ENCODE assay signal across 8 cellular contexts in the genomic region with DNA sequence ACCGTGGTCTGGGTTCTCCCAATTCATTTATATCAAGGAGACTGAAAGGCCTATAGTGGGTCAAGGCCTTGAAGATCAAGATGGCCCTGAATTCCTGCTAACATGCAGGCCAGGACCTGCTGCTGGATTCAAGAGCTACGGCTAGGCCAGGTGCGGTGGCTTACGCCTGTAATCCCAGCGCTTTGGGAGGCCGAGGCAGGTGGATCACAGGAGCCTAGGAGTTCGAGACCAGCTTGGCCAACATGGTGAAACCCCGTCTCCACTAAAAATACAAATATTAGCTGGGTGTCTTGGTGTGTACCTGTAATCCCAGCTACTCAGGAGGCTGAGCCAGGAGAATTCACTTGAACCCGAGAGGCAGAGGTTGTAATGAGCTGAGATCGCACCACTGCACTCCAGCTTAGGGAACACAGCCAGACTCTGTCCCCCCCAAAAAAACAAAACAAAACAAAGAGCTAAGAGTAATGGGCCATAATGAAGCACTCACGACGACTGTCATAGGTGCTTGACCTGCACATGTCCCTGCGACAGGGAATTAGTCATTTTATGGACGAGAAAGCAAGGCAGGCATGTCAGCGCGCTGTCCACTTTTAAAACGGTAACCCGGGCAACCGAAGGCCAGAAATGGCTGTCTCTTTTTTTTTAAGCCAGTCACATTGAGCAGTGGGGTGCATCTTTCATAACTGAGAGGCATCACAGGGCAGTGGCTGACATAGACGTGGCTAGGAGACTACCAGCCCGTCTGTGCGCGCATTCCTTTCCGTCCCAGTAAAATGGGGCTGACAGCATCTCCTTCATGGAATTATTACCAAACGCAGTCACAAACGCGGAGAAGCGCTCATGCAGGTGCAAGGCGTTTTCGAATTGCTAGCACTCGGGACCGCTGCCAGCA. TPM values are rescaled to one million over a fixed set of nuclear protein-coding genes. Genes with fewer than 3 reads are reported as not detected.
A peak's percentile ranks its signal among the peaks of the same experiment; 100 is the strongest.
DNase-seq lines count a peak whose midpoint lies in the region; ATAC-seq, FAIRE-seq and TF ChIP-seq lines count a peak whose summit lies in the region.

No MANE protein-coding gene starts in this region.

- TF ChIP-seq EP300 in HepG2 (IDR thresholded peaks at IDR 0.05; ENCODE audit: low read depth in 2 of 2, low read length in 2 of 2): no peak
- TF ChIP-seq EP300 in HepG2 (CRISPR knock-in tag; IDR thresholded peaks at IDR 0.05; ENCODE audit: borderline replicate concordance): no peak; the same call in 1 of the 2 replicates
- no peak for TF ChIP-seq EP300 in transverse colon (IDR thresholded peaks at IDR 0.05; ENCODE audit: low read depth)

- peaks cover 31% of the 10 kb centered on the region for H3K79me2 ChIP-seq in HepG2 (ENCODE audit: insufficient read depth, low read length)

- H3K27me3 Mint-ChIP-seq in CD4-positive, CD25-positive, alpha-beta regulatory T cell: no peaks in the 10 kb centered on the region

- peak; percentile 71 to 75; a peak in 3 of 4 replicates for TF ChIP-seq POLR2A in HepG2 (IDR thresholded peaks at IDR 0.05; ENCODE audit: insufficient read depth in 1 of 2, low read depth in 2 of 2, low read length in 2 of 2)
- TF ChIP-seq POLR2A in transverse colon (IDR thresholded peaks at IDR 0.05): no peak

- H3K27me3 ChIP-seq in CD4-positive, CD25-positive, alpha-beta regulatory T cell (ENCODE audit: control insufficient read depth, insufficient read depth, low read length): no peaks in the 10 kb centered on the region
- no peaks in the 10 kb centered on the region; a peak in 1 of 5 replicates for H3K27me3 ChIP-seq in HepG2 (ENCODE audit: control insufficient read depth in 1 of 2, insufficient read depth in 2 of 2, low read length in 2 of 2)
- no peaks in the 10 kb centered on the region for H3K27me3 ChIP-seq in transverse colon

- intact Hi-C loops in HepG2 (cut with micrococcal nuclease; ENCODE audit: unreplicated experiment) (loop anchor here (10.0 kb wide), 2 partner anchors 132 to 572 kb away; a partner anchor contains a TSS), transverse colon (cut with DNase I; ENCODE audit: low total_unique reads) (no loop called here)

- H4K20me1 ChIP-seq in HepG2 (ENCODE audit: insufficient read depth, low read length): peaks cover 23% of the 10 kb centered on the region; the same call in 1 of the 2 replicates

- FAIRE-seq in HTR-8/SVneo (lab: Jason Lieb, UNC): peak; percentile 44
- FAIRE-seq in HepG2 (lab: Jason Lieb, UNC): no peak

- H3K27ac ChIP-seq in CD4-positive, CD25-positive, alpha-beta regulatory T cell (ENCODE audit: insufficient read depth, low read length, poor library complexity, severe bottlenecking): peak overlapping the region; percentile 100
- peak overlapping the region; percentile 92 for H3K27ac ChIP-seq in angular gyrus (ENCODE audit: low read depth, low read length)
- H3K27ac ChIP-seq in HepG2 (ENCODE audit: extremely low read length, insufficient read depth, low read length): peak overlapping the region; percentile 70
- peak overlapping the region; percentile 90 to 100 (median 97) for H3K27ac ChIP-seq in transverse colon

- H3K4me2 ChIP-seq in HepG2 (ENCODE audit: low read depth, low read length): peak overlapping the region; percentile 88

- TF ChIP-seq RAD21 in HepG2 (CRISPR knock-in tag; IDR thresholded peaks at IDR 0.05): no peak

- peaks cover 41% of the 10 kb centered on the region for H3K4me1 ChIP-seq in CD4-positive, CD25-positive, alpha-beta regulatory T cell (ENCODE audit: control insufficient read depth, insufficient read depth, low read length, poor library complexity, severe bottlenecking)
- H3K4me1 ChIP-seq in HepG2 (ENCODE audit: insufficient read depth, low read length) (peaks cover 37% of the 10 kb centered on the region), transverse colon (peaks cover 29 to 51% (median 43%) of the 10 kb centered on the region in 4 donors)

- peaks cover 48% of the 10 kb centered on the region for H3K36me3 ChIP-seq in CD4-positive, CD25-positive, alpha-beta regulatory T cell (ENCODE audit: control insufficient read depth, insufficient read depth, low read length)
- H3K36me3 ChIP-seq in HepG2 (replicated peaks in 1 of 2; ENCODE audit: control insufficient read depth in 1 of 2, insufficient read depth in 2 of 2, low read length in 2 of 2) (peaks cover 19 to 51% of the 10 kb centered on the region in 2 experiments), transverse colon (peaks cover 0 to 38% (median 10%) of the 10 kb centered on the region in 4 donors)

- TSS peak; percentile 78 for BruUV-seq in HepG2 (replicated peaks; lab: Mats Ljungman, UMichigan)

- H3K27ac Mint-ChIP-seq in CD4-positive, CD25-positive, alpha-beta regulatory T cell: peak overlapping the region; percentile 69 to 100 (median 94)

- DNase-seq in CD4-positive, CD25-positive, alpha-beta regulatory T cell: no peak
- DNase-seq in HTR-8/SVneo (ENCODE audit: insufficient read length, low spot score): no peak
- DNase-seq in HepG2 (ENCODE audit: low spot score): no peak
- DNase-seq in transverse colon: peak; percentile 37
- no peak for DNase-seq in NCI-H2081 treated with DMSO at 0.1 percent for 48 hours (lab: John Stamatoyannopoulos, UW)
- DNase-seq in germinal center (ENCODE audit: low spot score): no peak

- H3K9ac ChIP-seq in HepG2 (ENCODE audit: insufficient read depth, low read depth, low read length): peak overlapping the region; percentile 75

- no peak overlapping the region for H2AFZ ChIP-seq in HepG2 (ENCODE audit: low read length)

- no peaks in the 10 kb centered on the region for H3K9me3 Mint-ChIP-seq in CD4-positive, CD25-positive, alpha-beta regulatory T cell

- H3K4me1 Mint-ChIP-seq in CD4-positive, CD25-positive, alpha-beta regulatory T cell: peaks cover 12 to 44% (median 26%) of the 10 kb centered on the region in 4 donors

- H3K36me3 Mint-ChIP-seq in CD4-positive, CD25-positive, alpha-beta regulatory T cell: peaks cover 25% of the 10 kb centered on the region

- no peak for ATAC-seq in CD4-positive, CD25-positive, alpha-beta regulatory T cell (ENCODE audit: low read depth in 2 of 2)
- ATAC-seq in HepG2 (peak; percentile 1), GM19035 (IDR thresholded peaks at IDR 0.05; ENCODE audit: unreplicated experiment) (no peak)

- POLR2A ChIA-PET in HepG2 (lab: Yijun Ruan, JAX): interaction anchor here (0.8 kb wide), 1 partner anchor 23 kb away, joined by 3 read pairs; no protein-coding TSS in a partner anchor

- 61% methylated on average over 24 of the region's 32 CpGs for WGBS in HepG2 (ENCODE audit: low lambda C conversion rate)
- WGBS in transverse colon (ENCODE audit: low coverage in 1 of 2), 2 donors: 23 to 32% methylated on average over 7 to 30 of the region's 32 CpGs

- CTCF ChIA-PET in HepG2 (lab: Yijun Ruan, JAX; ENCODE audit: low intra/inter-chr PET ratio, low total read pairs): interaction anchor here (1.4 kb wide), 1 partner anchor 29 kb away, joined by 4 read pairs; no protein-coding TSS in a partner anchor

- peak overlapping the region; percentile 67 for H3K4me3 ChIP-seq in CD4-positive, CD25-positive, alpha-beta regulatory T cell (ENCODE audit: low read depth, low read length)
- H3K4me3 ChIP-seq in HepG2 (replicated peaks in 1 of 3; ENCODE audit: insufficient read depth in 1 of 3, low read depth in 2 of 3, low read length in 3 of 3) (peak overlapping the region; percentile 46 to 74 (median 50)), transverse colon (peak overlapping the region; percentile 26 to 94 (median 47))

- in situ Hi-C loops in HepG2 (cut with HindIII; ENCODE audit: extremely low pct_ligation_motif_present, low pct_unique_long_range_greater_than_20kb): loop anchor here (25.0 kb wide), 1 partner anchor 845 kb away; a partner anchor contains a TSS
- in situ Hi-C loops in transverse colon (cut with MboI; ENCODE audit: low pct_ligation_motif_present in 1 of 4, low pct_unique_long_range_greater_than_20kb in 1 of 4, low sequenced_read_pairs in 3 of 4): no loop called here

- H3K9me3 ChIP-seq in CD4-positive, CD25-positive, alpha-beta regulatory T cell (ENCODE audit: control insufficient read depth in 2 of 2, low read length in 2 of 2): no peaks in the 10 kb centered on the region
- H3K9me3 ChIP-seq in HepG2 (ENCODE audit: low read length) (no peaks in the 10 kb centered on the region), transverse colon (no peaks in the 10 kb centered on the region)

- TF ChIP-seq CTCF in HepG2 (CRISPR knock-in tag; IDR thresholded peaks at IDR 0.05) (no peak), transverse colon (IDR thresholded peaks at IDR 0.05) (no peak)

- H3K4me3 Mint-ChIP-seq in CD4-positive, CD25-positive, alpha-beta regulatory T cell: peak overlapping the region; percentile 78 to 95 (median 88)

RNA-seq across cellular contexts. Expression of a gene that starts 1.0 kb away (rescaled TPM):
- total RNA-seq in CD4-positive, CD25-positive, alpha-beta regulatory T cell: 179 TPM
- polyA plus RNA-seq in CD4-positive, CD25-positive, alpha-beta regulatory T cell: 1 to 10 TPM; 2.3 to 4.2 (median 3.3) TPM
- total RNA-seq in HepG2 (2016; rRNA removed; fragmentation: Illumina TruSeq; extraction: Trizol) (10.1 and 16.2 TPM in 2 replicates), transverse colon (100 to 1,000 TPM in 1 of 4 donors, 10 to 100 TPM in 3; 54.6 to 114 (median 73.1) TPM)
- 22.4 and 23.4 TPM in 2 replicates for total RNA-seq in HepG2 (2016; cell fraction: cytosol; rRNA removed; fragmentation: Illumina TruSeq; extraction: Trizol; ENCODE audit: low read depth)
- total RNA-seq in HepG2 (2016; cell fraction: insoluble cytoplasmic fraction; rRNA removed; fragmentation: Illumina TruSeq; extraction: Trizol): 7.9 and 15.3 TPM in 2 replicates
- 18.4 and 19.8 TPM in 2 replicates for total RNA-seq in HepG2 (2016; cell fraction: membrane; rRNA removed; fragmentation: Illumina TruSeq; extraction: Trizol)
- 21.9 and 27.5 TPM in 2 replicates for total RNA-seq in HepG2 (2016; cell fraction: nucleus; rRNA removed; fragmentation: Illumina TruSeq; extraction: Trizol)
- 13.7 and 14.8 TPM in 2 replicates for polyA plus RNA-seq in HepG2 (2011; rRNA removed)
- 3.3 and 5.2 TPM in 2 replicates for polyA plus RNA-seq in HepG2 (2011; cell fraction: cytosol; rRNA removed)
- 105 and 114 TPM in 2 replicates for polyA plus RNA-seq in HepG2 (2011; cell fraction: nucleus; rRNA removed)
- 26.9 and 27.9 TPM in 2 replicates for polyA plus RNA-seq in HepG2 (2012)
- polyA plus RNA-seq in HepG2 (2016; cell fraction: cytosol; fragmentation: Illumina TruSeq; extraction: Trizol; ENCODE audit: low read depth): 3.9 TPM in 2 replicates
- polyA plus RNA-seq in HepG2 (2016; cell fraction: insoluble cytoplasmic fraction; fragmentation: Illumina TruSeq; extraction: Trizol; ENCODE audit: low read depth): 20.3 and 27.9 TPM in 2 replicates
- 7.5 and 9.2 TPM in 2 replicates for polyA plus RNA-seq in HepG2 (2016; cell fraction: membrane; fragmentation: Illumina TruSeq; extraction: Trizol; ENCODE audit: low read depth)
- 74.8 and 79.3 TPM in 2 replicates for polyA plus RNA-seq in HepG2 (2016; cell fraction: nucleus; fragmentation: Illumina TruSeq; extraction: Trizol; ENCODE audit: insufficient read depth, low read depth)
- 18.8 and 22.6 TPM in 2 replicates for polyA minus RNA-seq in HepG2 (2011; rRNA and poly(A)+ RNA removed; ENCODE audit: low replicate concordance)
- 8.0 and 10.7 TPM in 2 replicates for polyA minus RNA-seq in HepG2 (2011; cell fraction: cytosol; rRNA and poly(A)+ RNA removed)
- polyA minus RNA-seq in HepG2 (2011; cell fraction: nucleus; rRNA and poly(A)+ RNA removed): 80.9 and 81.4 TPM in 2 replicates

RNA-seq across cellular contexts. Expression of a gene that starts 6.5 kb away (rescaled TPM):
- total RNA-seq in CD4-positive, CD25-positive, alpha-beta regulatory T cell: 104 TPM
- polyA plus RNA-seq in CD4-positive, CD25-positive, alpha-beta regulatory T cell: 10 to 100 TPM; 12.7 to 15.5 (median 13.8) TPM
- total RNA-seq in HepG2 (2016; rRNA removed; fragmentation: Illumina TruSeq; extraction: Trizol): 9.1 and 11.0 TPM in 2 replicates
- 8.4 TPM in 2 replicates for total RNA-seq in HepG2 (2016; cell fraction: cytosol; rRNA removed; fragmentation: Illumina TruSeq; extraction: Trizol; ENCODE audit: low read depth)
- total RNA-seq in HepG2 (2016; cell fraction: insoluble cytoplasmic fraction; rRNA removed; fragmentation: Illumina TruSeq; extraction: Trizol): 6.9 and 9.6 TPM in 2 replicates
- total RNA-seq in HepG2 (2016; cell fraction: membrane; rRNA removed; fragmentation: Illumina TruSeq; extraction: Trizol): 15.8 and 18.7 TPM in 2 replicates
- 17.7 and 22.5 TPM in 2 replicates for total RNA-seq in HepG2 (2016; cell fraction: nucleus; rRNA removed; fragmentation: Illumina TruSeq; extraction: Trizol)
- polyA plus RNA-seq in HepG2 (2011; rRNA removed): 8.4 and 9.2 TPM in 2 replicates
- 3.3 and 4.5 TPM in 2 replicates for polyA plus RNA-seq in HepG2 (2011; cell fraction: cytosol; rRNA removed)
- 64.8 and 74.5 TPM in 2 replicates for polyA plus RNA-seq in HepG2 (2011; cell fraction: nucleus; rRNA removed)
- 16.5 and 32.3 TPM in 2 replicates for polyA plus RNA-seq in HepG2 (2012)
- polyA plus RNA-seq in HepG2 (2016; cell fraction: cytosol; fragmentation: Illumina TruSeq; extraction: Trizol; ENCODE audit: low read depth): 27.2 and 27.7 TPM in 2 replicates
- polyA plus RNA-seq in HepG2 (2016; cell fraction: insoluble cytoplasmic fraction; fragmentation: Illumina TruSeq; extraction: Trizol; ENCODE audit: low read depth): 18.2 and 24.7 TPM in 2 replicates
- polyA plus RNA-seq in HepG2 (2016; cell fraction: membrane; fragmentation: Illumina TruSeq; extraction: Trizol; ENCODE audit: low read depth): 38.9 and 40.6 TPM in 2 replicates
- polyA plus RNA-seq in HepG2 (2016; cell fraction: nucleus; fragmentation: Illumina TruSeq; extraction: Trizol; ENCODE audit: insufficient read depth, low read depth): 77.8 and 81.5 TPM in 2 replicates
- polyA minus RNA-seq in HepG2 (2011; rRNA and poly(A)+ RNA removed; ENCODE audit: low replicate concordance): 5.4 and 5.5 TPM in 2 replicates
- polyA minus RNA-seq in HepG2 (2011; cell fraction: cytosol; rRNA and poly(A)+ RNA removed): 7.9 and 8.3 TPM in 2 replicates
- 8.9 and 10.8 TPM in 2 replicates for polyA minus RNA-seq in HepG2 (2011; cell fraction: nucleus; rRNA and poly(A)+ RNA removed)
- total RNA-seq in transverse colon: 100 to 1,000 TPM in 2 of 4 donors, 10 to 100 TPM in 2; 42.9 to 154 (median 85.5) TPM

RNA-seq across cellular contexts. Expression of a gene that starts 41.8 kb away (rescaled TPM):
- total RNA-seq in CD4-positive, CD25-positive, alpha-beta regulatory T cell: 83.0 TPM
- polyA plus RNA-seq in CD4-positive, CD25-positive, alpha-beta regulatory T cell: 10 to 100 TPM in 1 of 4 donors, 1 to 10 TPM in 3; 4.9 to 12.4 (median 7.5) TPM
- total RNA-seq in HepG2 (2016; rRNA removed; fragmentation: Illumina TruSeq; extraction: Trizol) (9.0 and 27.8 TPM in 2 replicates), transverse colon (100 to 1,000 TPM in 1 of 4 donors, 10 to 100 TPM in 3; 43.8 to 135 (median 71.3) TPM)
- total RNA-seq in HepG2 (2016; cell fraction: cytosol; rRNA removed; fragmentation: Illumina TruSeq; extraction: Trizol; ENCODE audit: low read depth): 13.8 and 14.2 TPM in 2 replicates
- total RNA-seq in HepG2 (2016; cell fraction: insoluble cytoplasmic fraction; rRNA removed; fragmentation: Illumina TruSeq; extraction: Trizol): 9.7 and 19.4 TPM in 2 replicates
- 6.2 and 6.3 TPM in 2 replicates for total RNA-seq in HepG2 (2016; cell fraction: membrane; rRNA removed; fragmentation: Illumina TruSeq; extraction: Trizol)
- total RNA-seq in HepG2 (2016; cell fraction: nucleus; rRNA removed; fragmentation: Illumina TruSeq; extraction: Trizol): 19.4 and 23.7 TPM in 2 replicates
- polyA plus RNA-seq in HepG2 (2011; rRNA removed): 4.9 TPM in 2 replicates
- polyA plus RNA-seq in HepG2 (2011; cell fraction: cytosol; rRNA removed): 0.72 and 0.78 TPM in 2 replicates
- 29.7 and 43.5 TPM in 2 replicates for polyA plus RNA-seq in HepG2 (2011; cell fraction: nucleus; rRNA removed)
- 14.4 and 16.2 TPM in 2 replicates for polyA plus RNA-seq in HepG2 (2012)
- polyA plus RNA-seq in HepG2 (2016; cell fraction: cytosol; fragmentation: Illumina TruSeq; extraction: Trizol; ENCODE audit: low read depth): 0.08 and 0.18 TPM in 2 replicates
- 4.1 and 8.0 TPM in 2 replicates for polyA plus RNA-seq in HepG2 (2016; cell fraction: insoluble cytoplasmic fraction; fragmentation: Illumina TruSeq; extraction: Trizol; ENCODE audit: low read depth)
- polyA plus RNA-seq in HepG2 (2016; cell fraction: membrane; fragmentation: Illumina TruSeq; extraction: Trizol; ENCODE audit: low read depth): 0.25 and 0.49 TPM in 2 replicates
- polyA plus RNA-seq in HepG2 (2016; cell fraction: nucleus; fragmentation: Illumina TruSeq; extraction: Trizol; ENCODE audit: insufficient read depth, low read depth): 43.3 and 55.9 TPM in 2 replicates
- 32.0 and 40.1 TPM in 2 replicates for polyA minus RNA-seq in HepG2 (2011; rRNA and poly(A)+ RNA removed; ENCODE audit: low replicate concordance)
- 12.0 and 13.6 TPM in 2 replicates for polyA minus RNA-seq in HepG2 (2011; cell fraction: cytosol; rRNA and poly(A)+ RNA removed)
- 24.1 and 38.5 TPM in 2 replicates for polyA minus RNA-seq in HepG2 (2011; cell fraction: nucleus; rRNA and poly(A)+ RNA removed)

RNA-seq across cellular contexts. Expression of a gene that starts 47.0 kb away (rescaled TPM):
- total RNA-seq in CD4-positive, CD25-positive, alpha-beta regulatory T cell: 14.0 TPM
- 10 to 100 TPM in 2 of 4 donors, 1 to 10 TPM in 2; 8.1 to 16.0 (median 12.2) TPM for polyA plus RNA-seq in CD4-positive, CD25-positive, alpha-beta regulatory T cell
- 19.5 and 22.7 TPM in 2 replicates for total RNA-seq in HepG2 (2016; rRNA removed; fragmentation: Illumina TruSeq; extraction: Trizol)
- total RNA-seq in HepG2 (2016; cell fraction: cytosol; rRNA removed; fragmentation: Illumina TruSeq; extraction: Trizol; ENCODE audit: low read depth): 4.4 and 4.7 TPM in 2 replicates
- 18.5 and 18.8 TPM in 2 replicates for total RNA-seq in HepG2 (2016; cell fraction: insoluble cytoplasmic fraction; rRNA removed; fragmentation: Illumina TruSeq; extraction: Trizol)
- 17.9 and 18.1 TPM in 2 replicates for total RNA-seq in HepG2 (2016; cell fraction: membrane; rRNA removed; fragmentation: Illumina TruSeq; extraction: Trizol)
- total RNA-seq in HepG2 (2016; cell fraction: nucleus; rRNA removed; fragmentation: Illumina TruSeq; extraction: Trizol): 10.6 and 14.1 TPM in 2 replicates
- polyA plus RNA-seq in HepG2 (2011; rRNA removed): 9.7 and 11.9 TPM in 2 replicates
- polyA plus RNA-seq in HepG2 (2011; cell fraction: cytosol; rRNA removed): 9.3 and 9.8 TPM in 2 replicates
- polyA plus RNA-seq in HepG2 (2011; cell fraction: nucleus; rRNA removed): 19.3 and 19.5 TPM in 2 replicates
- 8.9 and 9.8 TPM in 2 replicates for polyA plus RNA-seq in HepG2 (2012)
- polyA plus RNA-seq in HepG2 (2016; cell fraction: cytosol; fragmentation: Illumina TruSeq; extraction: Trizol; ENCODE audit: low read depth): 2.5 and 2.8 TPM in 2 replicates
- 17.8 and 20.4 TPM in 2 replicates for polyA plus RNA-seq in HepG2 (2016; cell fraction: insoluble cytoplasmic fraction; fragmentation: Illumina TruSeq; extraction: Trizol; ENCODE audit: low read depth)
- 9.1 and 9.3 TPM in 2 replicates for polyA plus RNA-seq in HepG2 (2016; cell fraction: membrane; fragmentation: Illumina TruSeq; extraction: Trizol; ENCODE audit: low read depth)
- 15.4 and 16.6 TPM in 2 replicates for polyA plus RNA-seq in HepG2 (2016; cell fraction: nucleus; fragmentation: Illumina TruSeq; extraction: Trizol; ENCODE audit: insufficient read depth, low read depth)
- 20.5 and 25.2 TPM in 2 replicates for polyA minus RNA-seq in HepG2 (2011; rRNA and poly(A)+ RNA removed; ENCODE audit: low replicate concordance)
- 13.1 and 17.3 TPM in 2 replicates for polyA minus RNA-seq in HepG2 (2011; cell fraction: cytosol; rRNA and poly(A)+ RNA removed)
- 14.9 and 15.7 TPM in 2 replicates for polyA minus RNA-seq in HepG2 (2011; cell fraction: nucleus; rRNA and poly(A)+ RNA removed)
- 10 to 100 TPM in 1 of 4 donors, 1 to 10 TPM in 3; 3.4 to 77.1 (median 8.1) TPM for total RNA-seq in transverse colon
